In the genomic region with DNA sequence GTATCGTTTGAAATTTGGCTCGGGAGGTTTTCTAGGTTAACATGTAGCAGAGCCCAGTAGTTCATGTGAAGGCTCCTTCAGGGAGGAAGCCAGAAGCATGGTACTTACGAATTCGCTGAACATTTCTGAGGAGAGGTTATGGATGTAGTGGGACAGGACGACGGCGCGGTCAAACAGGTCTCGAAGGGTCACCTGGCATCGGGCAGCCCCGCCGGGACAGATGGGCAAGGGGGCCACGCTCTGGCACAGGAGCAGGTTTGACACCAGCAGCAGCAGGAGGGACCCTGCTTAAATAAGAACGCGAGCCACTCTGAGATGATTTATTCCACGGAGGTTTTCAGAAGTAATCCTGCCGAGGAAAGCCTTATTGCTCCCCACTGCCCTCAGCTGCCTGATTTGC, we compare ENCODE assay signal across 18 cellular contexts. TPM values are rescaled to one million over a fixed set of nuclear protein-coding genes. Genes with fewer than 3 reads are reported as not detected.
DNase-seq lines count a peak whose midpoint lies in the region; ATAC-seq and TF ChIP-seq lines count a peak whose summit lies in the region.
"Had no signal": no experiment of that assay in that cellular context is flagged by ENCODE, and none has a peak within 500 bp of the region (broad histone marks: within the 10 kb centered on the region; RNA-seq: fewer than 3 reads in every experiment).

No MANE protein-coding gene starts in this region.

- H3K9me3 Mint-ChIP-seq in brain: peaks cover 0 to 3% (median 0%) of the 10 kb centered on the region in 5 experiments

- no peak overlapping the region for H3K4me3 ChIP-seq in osteoblast (ENCODE audit: insufficient read depth, low read length)
- H3K4me3 ChIP-seq: BLaER1 had no signal

- no peaks in the 10 kb centered on the region for H4K20me1 ChIP-seq in osteoblast (ENCODE audit: insufficient read depth, low read length)
- H4K20me1 ChIP-seq: BLaER1 had no signal

- peaks cover 6% of the 10 kb centered on the region for H3K27me3 Mint-ChIP-seq in brain

- no peaks in the 10 kb centered on the region for H3K36me3 ChIP-seq in osteoblast (ENCODE audit: insufficient read depth, low read length)
- H3K36me3 ChIP-seq: BLaER1 had no signal

- no peak overlapping the region for H3K27ac ChIP-seq in osteoblast (ENCODE audit: low read depth, low read length)
- H3K27ac ChIP-seq: BLaER1 had no signal

- H3K4me1 Mint-ChIP-seq in brain: peaks cover 34% of the 10 kb centered on the region

- peak overlapping the region in 1 of 5 experiments; percentile 15 for H3K4me3 Mint-ChIP-seq in brain
- H3K4me3 Mint-ChIP-seq: CD8-positive, alpha-beta T cell had no signal

- H3K79me2 ChIP-seq in osteoblast (ENCODE audit: insufficient read depth, low read length): no peaks in the 10 kb centered on the region

- H3K4me2 ChIP-seq in osteoblast (ENCODE audit: insufficient read depth, low read length): no peak overlapping the region
- H3K4me2 ChIP-seq: BLaER1 had no signal

- no peaks in the 10 kb centered on the region for H3K9me3 ChIP-seq in osteoblast (ENCODE audit: low read depth, low read length)

- ATAC-seq in HG03565 (IDR thresholded peaks at IDR 0.05; ENCODE audit: unreplicated experiment): no peak
- ATAC-seq: CD8-positive, alpha-beta T cell had no signal

- TF ChIP-seq CTCF in brain (conservative IDR thresholded peaks at IDR 0.05) (no peak), osteoblast (IDR thresholded peaks at IDR 0.05; ENCODE audit: extremely low read depth, low read depth, low read length) (no peak)

- no peaks in the 10 kb centered on the region for H3K36me3 Mint-ChIP-seq in brain
- H3K36me3 Mint-ChIP-seq: CD8-positive, alpha-beta T cell had no signal

- H3K27me3 ChIP-seq in osteoblast (ENCODE audit: insufficient read depth, low read length): no peaks in the 10 kb centered on the region
- H3K27me3 ChIP-seq: BLaER1 had no signal

- H3K27ac Mint-ChIP-seq in brain: peak overlapping the region in 4 of 5 experiments; percentile 1 to 85 (median 68)
- H3K27ac Mint-ChIP-seq: CD8-positive, alpha-beta T cell had no signal

- peak; percentile 21 for DNase-seq in NCI-H1105 (lab: John Stamatoyannopoulos, UW)
- no peak for DNase-seq in NCI-H1105 treated with DMSO at 0.1 percent for 48 hours (lab: John Stamatoyannopoulos, UW)
- peak; percentile 87 for DNase-seq in NCI-H69 (lab: John Stamatoyannopoulos, UW)
- DNase-seq in osteoblast (ENCODE audit: insufficient read length, low spot score, missing footprints): no peak
- DNase-seq in SKM-1 (lab: John Stamatoyannopoulos, UW; ENCODE audit: unreplicated experiment): no peak
- no peak for DNase-seq in stimulated activated CD4-positive, alpha-beta T cell treated with anti-CD3 and anti-CD28 coated beads, Interleukin-4, amount 100 ng/mL, for 24 hours
- DNase-seq: CD8-positive, alpha-beta T cell; KBM-7; MV-4-11; NCI-H446 treated with DMSO at 0.1 percent for 48 hours; SHP77 treated with DMSO at 0.1 percent for 48 hours had no signal

- peaks cover 4% of the 10 kb centered on the region for H3K4me1 ChIP-seq in osteoblast (ENCODE audit: insufficient read depth, low read length)
- H3K4me1 ChIP-seq: BLaER1 had no signal

- H2AFZ ChIP-seq in osteoblast (ENCODE audit: low read length): peak overlapping the region; percentile 26

RNA-seq across cellular contexts. Expression of a gene that starts 2.5 kb away (rescaled TPM):
- polyA plus RNA-seq in brain (ENCODE audit: insufficient read depth, low read depth, low replicate concordance): not detected
- total RNA-seq in osteoblast: under 0.01 TPM in 1 of 2 replicates, not detected in the other
- total RNA-seq: Daoy, H4, OCI-LY7, RPMI7951 had no signal

Comparison
In these comparisons a context has a peak if more than half of its experiments do, and no peak if none do; other contexts are left out.
1. DNase-seq: peak in NCI-H1105 (single experiment) and NCI-H69 (single experiment); none in NCI-H1105 treated with DMSO at 0.1 percent for 48 hours (single experiment), osteoblast (single experiment), SKM-1 (single experiment) and stimulated activated CD4-positive, alpha-beta T cell treated with anti-CD3 and anti-CD28 coated beads, Interleukin-4, amount 100 ng/mL, for 24 hours (single experiment).